In genomic region chr16:8621572-8622314, GRCh38 we compare ENCODE assay signal across 1 cellular context.
TF ChIP-seq lines count a peak whose summit lies in the region.

A gene with protein sequence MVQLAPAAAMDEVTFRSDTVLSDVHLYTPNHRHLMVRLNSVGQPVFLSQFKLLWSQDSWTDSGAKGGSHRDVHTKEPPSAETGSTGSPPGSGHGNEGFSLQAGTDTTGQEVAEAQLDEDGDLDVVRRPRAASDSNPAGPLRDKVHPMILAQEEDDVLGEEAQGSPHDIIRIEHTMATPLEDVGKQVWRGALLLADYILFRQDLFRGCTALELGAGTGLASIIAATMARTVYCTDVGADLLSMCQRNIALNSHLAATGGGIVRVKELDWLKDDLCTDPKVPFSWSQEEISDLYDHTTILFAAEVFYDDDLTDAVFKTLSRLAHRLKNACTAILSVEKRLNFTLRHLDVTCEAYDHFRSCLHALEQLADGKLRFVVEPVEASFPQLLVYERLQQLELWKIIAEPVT (plus strand): TSS chr16:8621698. CDS start chr16:8625666, 3,968 bp downstream.

TF ChIP-seq in HepG2, 621 proteins besides CTCF, POLR2A, EP300 and RAD21 (continued from another document):
- TF ChIP-seq ZNF292 (CRISPR knock-in tag; IDR thresholded peaks at IDR 0.05; ENCODE audit: borderline replicate concordance, low read depth) (no peak), TBX2 (CRISPR knock-in tag; IDR thresholded peaks at IDR 0.05; ENCODE audit: borderline replicate concordance) (peak; percentile 71; the same call in 1 of the 2 replicates), PHF8 (CRISPR knock-in tag; IDR thresholded peaks at IDR 0.05) (peak; percentile 99), ZNF788 (CRISPR knock-in tag; IDR thresholded peaks at IDR 0.05; ENCODE audit: borderline replicate concordance) (peak; percentile 9; the same call in 1 of the 2 replicates), ZFP36L1 (CRISPR knock-in tag; IDR thresholded peaks at IDR 0.05) (no peak), RFXAP (CRISPR knock-in tag; IDR thresholded peaks at IDR 0.05; ENCODE audit: borderline replicate concordance) (peak; percentile 87; the same call in 1 of the 2 replicates), SALL1 (CRISPR knock-in tag; IDR thresholded peaks at IDR 0.05) (peak; percentile 75), FOXK2 (IDR thresholded peaks at IDR 0.05) (no peak), HOXD1 (CRISPR knock-in tag; IDR thresholded peaks at IDR 0.05) (0 out of 2 replicates have a peak, but pooled peaks have one; percentile 65), TEAD3 (CRISPR knock-in tag; optimal IDR thresholded peaks at IDR 0.05; ENCODE audit: borderline replicate concordance) (peak; percentile 26), ZFP62 (CRISPR knock-in tag; IDR thresholded peaks at IDR 0.05) (0 out of 2 replicates have a peak, but pooled peaks have one; percentile 59), FLYWCH1 (CRISPR knock-in tag; IDR thresholded peaks at IDR 0.05) (no peak), BRCA1 (CRISPR knock-in tag; IDR thresholded peaks at IDR 0.05) (peak; percentile 94)
- TF ChIP-seq, protein P1, sequence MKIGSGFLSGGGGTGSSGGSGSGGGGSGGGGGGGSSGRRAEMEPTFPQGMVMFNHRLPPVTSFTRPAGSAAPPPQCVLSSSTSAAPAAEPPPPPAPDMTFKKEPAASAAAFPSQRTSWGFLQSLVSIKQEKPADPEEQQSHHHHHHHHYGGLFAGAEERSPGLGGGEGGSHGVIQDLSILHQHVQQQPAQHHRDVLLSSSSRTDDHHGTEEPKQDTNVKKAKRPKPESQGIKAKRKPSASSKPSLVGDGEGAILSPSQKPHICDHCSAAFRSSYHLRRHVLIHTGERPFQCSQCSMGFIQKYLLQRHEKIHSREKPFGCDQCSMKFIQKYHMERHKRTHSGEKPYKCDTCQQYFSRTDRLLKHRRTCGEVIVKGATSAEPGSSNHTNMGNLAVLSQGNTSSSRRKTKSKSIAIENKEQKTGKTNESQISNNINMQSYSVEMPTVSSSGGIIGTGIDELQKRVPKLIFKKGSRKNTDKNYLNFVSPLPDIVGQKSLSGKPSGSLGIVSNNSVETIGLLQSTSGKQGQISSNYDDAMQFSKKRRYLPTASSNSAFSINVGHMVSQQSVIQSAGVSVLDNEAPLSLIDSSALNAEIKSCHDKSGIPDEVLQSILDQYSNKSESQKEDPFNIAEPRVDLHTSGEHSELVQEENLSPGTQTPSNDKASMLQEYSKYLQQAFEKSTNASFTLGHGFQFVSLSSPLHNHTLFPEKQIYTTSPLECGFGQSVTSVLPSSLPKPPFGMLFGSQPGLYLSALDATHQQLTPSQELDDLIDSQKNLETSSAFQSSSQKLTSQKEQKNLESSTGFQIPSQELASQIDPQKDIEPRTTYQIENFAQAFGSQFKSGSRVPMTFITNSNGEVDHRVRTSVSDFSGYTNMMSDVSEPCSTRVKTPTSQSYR (CRISPR knock-in tag; IDR thresholded peaks at IDR 0.05; ENCODE audit: borderline replicate concordance): 0 out of 2 replicates have a peak, but pooled peaks have one; percentile 24
TF ChIP-seq in HepG2: peak in this region for 300.
